Comparison of ENCODE assay signal across 16 cellular contexts in genomic region chr22:37618674-37619073, GRCh38. TPM values are rescaled to one million over a fixed set of nuclear protein-coding genes. Genes with fewer than 3 reads are reported as not detected.
DNase-seq lines count a peak whose midpoint lies in the region; ATAC-seq and TF ChIP-seq lines count a peak whose summit lies in the region.
"Had no signal": no experiment of that assay in that cellular context is flagged by ENCODE, and none has a peak within 500 bp of the region (broad histone marks: within the 10 kb centered on the region; RNA-seq: fewer than 3 reads in every experiment).

No MANE protein-coding gene starts in this region.

- H3K4me3 Mint-ChIP-seq in stimulated activated memory B cell treated with anti-CD40 and anti-IgM and Interleukin-4, amounts not matched to agents 10 μg/mL and 1 μg/mL and 100 μg/mL, for 72 hours = no peak overlapping the region
- H3K4me3 Mint-ChIP-seq in activated CD4-positive, alpha-beta T cell treated with anti-CD3 and anti-CD28 coated beads, Interleukin-2, amount 10 ng/mL, durations not matched to agents 24 days and 14 days = no peak overlapping the region
- H3K4me3 Mint-ChIP-seq: CD8-positive, alpha-beta memory T cell; GM23338; H9 had no signal

- H3K27me3 ChIP-seq in DOHH2 (ENCODE audit: control insufficient read depth, low read length) (no peaks in the 10 kb centered on the region), OCI-LY3 (ENCODE audit: low read depth, low read length) (no peaks in the 10 kb centered on the region)
- H3K27me3 ChIP-seq: BLaER1 had no signal

- peak overlapping the region; percentile 70 for H3K4me3 ChIP-seq in DOHH2 (ENCODE audit: low read length)
- peak overlapping the region; percentile 4; the same call in 1 of the 2 replicates for H3K4me3 ChIP-seq in OCI-LY3 (ENCODE audit: low read length)
- H3K4me3 ChIP-seq: A549, BLaER1, GM23338 had no signal

- TF ChIP-seq CTCF in DOHH2 (IDR thresholded peaks at IDR 0.05; ENCODE audit: low read depth, low read length, poor library complexity, severe bottlenecking) (no peak), OCI-LY3 (IDR thresholded peaks at IDR 0.05; ENCODE audit: low read depth, low read length) (no peak)

- no peaks in the 10 kb centered on the region for H4K20me1 ChIP-seq in DOHH2 (ENCODE audit: control insufficient read depth, insufficient read depth, low read depth, low read length)
- no peaks in the 10 kb centered on the region for H4K20me1 ChIP-seq in OCI-LY3 (ENCODE audit: insufficient read depth, low read length)
- H4K20me1 ChIP-seq: BLaER1 had no signal

- H3K27me3 Mint-ChIP-seq in stimulated activated memory B cell treated with anti-CD40 and anti-IgM and Interleukin-4, amounts not matched to agents 10 μg/mL and 1 μg/mL and 100 μg/mL, for 72 hours = no peaks in the 10 kb centered on the region
- H3K27me3 Mint-ChIP-seq in activated CD4-positive, alpha-beta T cell treated with anti-CD3 and anti-CD28 coated beads, Interleukin-2, amount 10 ng/mL, durations not matched to agents 24 days and 14 days = no peaks in the 10 kb centered on the region
- H3K27me3 Mint-ChIP-seq: CD8-positive, alpha-beta memory T cell had no signal

- no peaks in the 10 kb centered on the region for H3K9me2 ChIP-seq in DOHH2 (replicated peaks; ENCODE audit: control insufficient read depth, low read length)

- H2AFZ ChIP-seq in OCI-LY3 (ENCODE audit: low read depth, low read length) = no peak overlapping the region
- H2AFZ ChIP-seq: GM23338 had no signal

- H3K36me3 ChIP-seq in DOHH2 (ENCODE audit: control insufficient read depth, low read length) (peaks cover 83% of the 10 kb centered on the region), OCI-LY3 (replicated peaks; ENCODE audit: low read depth, low read length) (peaks cover 37% of the 10 kb centered on the region)

- H3K4me2 ChIP-seq in DOHH2 (ENCODE audit: low read length) (peak overlapping the region; percentile 94), OCI-LY3 (ENCODE audit: low read length) (peak overlapping the region; percentile 38)
- H3K4me2 ChIP-seq: A549, BLaER1, GM23338 had no signal

- DNase-seq in cerebellar cortex (ENCODE audit: low spot score) (peak; percentile 88), NCI-H128 (lab: John Stamatoyannopoulos, UW; ENCODE audit: unreplicated experiment) (no peak)
- DNase-seq in activated naive CD4-positive, alpha-beta T cell (lab: John Stamatoyannopoulos, UW) = no peak
- no peak for DNase-seq in activated CD4-positive, alpha-beta T cell treated with anti-CD3 and anti-CD28 coated beads, Interleukin-2, amount 10 ng/mL, durations not matched to agents 24 days and 14 days
- DNase-seq: Caco-2; CD8-positive, alpha-beta memory T cell; DMS53; H9; IMR-90 had no signal

- peak overlapping the region; percentile 89 for H3K27ac Mint-ChIP-seq in stimulated activated memory B cell treated with anti-CD40 and anti-IgM and Interleukin-4, amounts not matched to agents 10 μg/mL and 1 μg/mL and 100 μg/mL, for 72 hours
- H3K27ac Mint-ChIP-seq in activated CD4-positive, alpha-beta T cell treated with anti-CD3 and anti-CD28 coated beads, Interleukin-2, amount 10 ng/mL, durations not matched to agents 24 days and 14 days = no peak overlapping the region
- H3K27ac Mint-ChIP-seq: GM23338, H9 had no signal

- H3K9ac ChIP-seq in OCI-LY3 (ENCODE audit: low read length) = peak overlapping the region; percentile 32; the same call in 1 of the 2 replicates
- H3K9ac ChIP-seq: BLaER1 had no signal

- peaks cover 49% of the 10 kb centered on the region for H3K4me1 Mint-ChIP-seq in stimulated activated memory B cell treated with anti-CD40 and anti-IgM and Interleukin-4, amounts not matched to agents 10 μg/mL and 1 μg/mL and 100 μg/mL, for 72 hours
- H3K4me1 Mint-ChIP-seq in activated CD4-positive, alpha-beta T cell treated with anti-CD3 and anti-CD28 coated beads, Interleukin-2, amount 10 ng/mL, durations not matched to agents 24 days and 14 days = peaks cover 1% of the 10 kb centered on the region

- ATAC-seq in stimulated activated memory B cell treated with anti-CD40 and anti-IgM and Interleukin-4, amounts not matched to agents 10 μg/mL and 1 μg/mL and 100 μg/mL, for 72 hours = no peak
- ATAC-seq: A549, GM23338 had no signal

- peaks cover 52% of the 10 kb centered on the region for H3K36me3 Mint-ChIP-seq in stimulated activated memory B cell treated with anti-CD40 and anti-IgM and Interleukin-4, amounts not matched to agents 10 μg/mL and 1 μg/mL and 100 μg/mL, for 72 hours
- peaks cover 36% of the 10 kb centered on the region for H3K36me3 Mint-ChIP-seq in activated CD4-positive, alpha-beta T cell treated with anti-CD3 and anti-CD28 coated beads, Interleukin-2, amount 10 ng/mL, durations not matched to agents 24 days and 14 days (ENCODE audit: low read depth)

- no peaks in the 10 kb centered on the region for H3K9me3 ChIP-seq in DOHH2 (ENCODE audit: control insufficient read depth, insufficient read depth, low read length)
- no peaks in the 10 kb centered on the region for H3K9me3 ChIP-seq in OCI-LY3 (ENCODE audit: insufficient read depth, low read length)
- H3K9me3 ChIP-seq: A549, BLaER1, Caco-2 had no signal

- peaks cover 6% of the 10 kb centered on the region; the same call in 1 of the 2 replicates for H3F3A ChIP-seq in DOHH2 (ENCODE audit: control insufficient read depth, insufficient read depth)

- H3K4me1 ChIP-seq in DOHH2 (ENCODE audit: control insufficient read depth, low read length) (peaks cover 46% of the 10 kb centered on the region), OCI-LY3 (ENCODE audit: low read length) (peaks cover 22% of the 10 kb centered on the region)
- H3K4me1 ChIP-seq: A549, Caco-2 had no signal

- H3K79me2 ChIP-seq in DOHH2 (ENCODE audit: control insufficient read depth, low read length) (peaks cover 19% of the 10 kb centered on the region), OCI-LY3 (ENCODE audit: low read length) (no peaks in the 10 kb centered on the region)

- intact Hi-C loops in activated CD4-positive, alpha-beta T cell treated with anti-CD3 and anti-CD28 coated beads, Interleukin-2, amount 10 ng/mL, durations not matched to agents 24 days and 14 days (cut with micrococcal nuclease) = no loop called here

- no peaks in the 10 kb centered on the region for H3K9me3 Mint-ChIP-seq in stimulated activated memory B cell treated with anti-CD40 and anti-IgM and Interleukin-4, amounts not matched to agents 10 μg/mL and 1 μg/mL and 100 μg/mL, for 72 hours
- no peaks in the 10 kb centered on the region for H3K9me3 Mint-ChIP-seq in activated CD4-positive, alpha-beta T cell treated with anti-CD3 and anti-CD28 coated beads, Interleukin-2, amount 10 ng/mL, durations not matched to agents 24 days and 14 days
- H3K9me3 Mint-ChIP-seq: CD8-positive, alpha-beta memory T cell; GM23338; H9 had no signal

- peak overlapping the region; percentile 94 for H3K27ac ChIP-seq in DOHH2 (ENCODE audit: low read depth, low read length)
- H3K27ac ChIP-seq in OCI-LY3 (ENCODE audit: low read length) = peak overlapping the region; percentile 47
- H3K27ac ChIP-seq: A549, BLaER1 had no signal

RNA-seq across cellular contexts. Expression of gene GGA1, which starts 10.0 kb away (rescaled TPM):
- total RNA-seq in activated CD4-positive, alpha-beta T cell treated with anti-CD3 and anti-CD28 coated beads, Interleukin-2, amount 10 ng/mL, durations not matched to agents 24 days and 14 days = 75.8 and 77.2 TPM in 2 replicates

RNA-seq across cellular contexts. Expression of gene SH3BP1, which starts 20.8 kb away (rescaled TPM):
- total RNA-seq in activated CD4-positive, alpha-beta T cell treated with anti-CD3 and anti-CD28 coated beads, Interleukin-2, amount 10 ng/mL, durations not matched to agents 24 days and 14 days = 110 and 115 TPM in 2 replicates

RNA-seq across cellular contexts. Expression of gene LGALS2, which starts 38.8 kb away (rescaled TPM):
- not detected in 2 replicates for total RNA-seq in activated CD4-positive, alpha-beta T cell treated with anti-CD3 and anti-CD28 coated beads, Interleukin-2, amount 10 ng/mL, durations not matched to agents 24 days and 14 days
- total RNA-seq: CD8-positive, alpha-beta memory T cell; Daoy; GM23338; H9; IMR-90 had no signal

RNA-seq across cellular contexts. Expression of gene PDXP, which starts 39.8 kb away (rescaled TPM):
- total RNA-seq in activated CD4-positive, alpha-beta T cell treated with anti-CD3 and anti-CD28 coated beads, Interleukin-2, amount 10 ng/mL, durations not matched to agents 24 days and 14 days = 49.3 and 51.2 TPM in 2 replicates

RNA-seq across cellular contexts. Expression of gene LGALS1, which starts 56.8 kb away (rescaled TPM):
- total RNA-seq in activated CD4-positive, alpha-beta T cell treated with anti-CD3 and anti-CD28 coated beads, Interleukin-2, amount 10 ng/mL, durations not matched to agents 24 days and 14 days = 361 and 362 TPM in 2 replicates
